ENCODE assay signal across 9 cellular contexts in genomic region chr14:31059152-31059924, GRCh38. TPM values are rescaled to one million over a fixed set of nuclear protein-coding genes. Genes with fewer than 3 reads are reported as not detected.
DNase-seq lines count a peak whose midpoint lies in the region; ATAC-seq and TF ChIP-seq lines count a peak whose summit lies in the region.
"Had no signal": no experiment of that assay in that cellular context is flagged by ENCODE, and none has a peak within 500 bp of the region (broad histone marks: within the 10 kb centered on the region; RNA-seq: fewer than 3 reads in every experiment).

No MANE protein-coding gene starts in this region.

- H3K79me2 ChIP-seq in GM23248 (ENCODE audit: insufficient read depth): no peaks in the 10 kb centered on the region
- no peaks in the 10 kb centered on the region for H3K79me2 ChIP-seq in OCI-LY7 (ENCODE audit: insufficient read depth, low read depth, low read length)

- H2AFZ ChIP-seq in GM23248: no peak overlapping the region
- H2AFZ ChIP-seq in OCI-LY7 (ENCODE audit: low read length): no peak overlapping the region; the same call in 1 of the 2 replicates

- H3K9me2 ChIP-seq in GM23248 (ENCODE audit: insufficient read depth): no peaks in the 10 kb centered on the region
- no peaks in the 10 kb centered on the region for H3K9me2 ChIP-seq in OCI-LY7 (ENCODE audit: insufficient read depth, low read length)

- POLR2A ChIA-PET in OCI-LY7 (lab: Charles Lee): interaction anchor here (1.4 to 1.5 kb wide), 2 partner anchors 23 to 33 kb away, joined by 4 to 6 read pairs; partner anchors contain the start of gene STRN3

- 51 to 61% methylated on average over 1 of the region's 1 CpG for WGBS in GM23248 (ENCODE audit: low coverage in 1 of 2, low lambda C conversion rate in 2 of 2, missing lambda C conversion rate in 2 of 2), 2 experiments
- 22 to 47% (median 23%) methylated on average over 1 of the region's 1 CpG for WGBS in psoas muscle, 3 donors

- CTCF ChIA-PET in OCI-LY7 (lab: Charles Lee; ENCODE audit: unreplicated experiment): no interaction called here

- in situ Hi-C loops in GM23248 (cut with MboI): no loop called here
- in situ Hi-C loops in G401 (cut with HindIII; ENCODE audit: low sequenced_read_pairs): no loop called here

- no peaks in the 10 kb centered on the region for H3K9me3 ChIP-seq in GM23248 (ENCODE audit: low read depth)
- no peaks in the 10 kb centered on the region for H3K9me3 ChIP-seq in OCI-LY7 (ENCODE audit: low read length)
- no peaks in the 10 kb centered on the region for H3K9me3 ChIP-seq in psoas muscle

- H3K27me3 ChIP-seq in GM23248 (replicated peaks; ENCODE audit: insufficient read depth) (no peaks in the 10 kb centered on the region), psoas muscle (ENCODE audit: insufficient read depth in 3 of 3, low read length in 2 of 3) (no peaks in the 10 kb centered on the region)

- no peak for TF ChIP-seq CTCF in OCI-LY7 (conservative IDR thresholded peaks at IDR 0.05; ENCODE audit: low read length)
- TF ChIP-seq CTCF in fibroblast of the aortic adventitia (IDR thresholded peaks at IDR 0.05; ENCODE audit: insufficient read depth, low read length): no peak
- no peak for TF ChIP-seq CTCF in psoas muscle (IDR thresholded peaks at IDR 0.05)

- intact Hi-C loops in OCI-LY7 (cut with micrococcal nuclease; ENCODE audit: unreplicated experiment) (no loop called here), psoas muscle (cut with DNase I) (loop anchor here in 1 of 2 donors (2.0 kb wide), 1 partner anchor 33 kb away; the partner anchor contains the start of gene STRN3)

- peak overlapping the region; percentile 35 for H3K27ac ChIP-seq in GM23248
- H3K27ac ChIP-seq in OCI-LY7 (ENCODE audit: low read depth, low read length, poor library complexity, severe bottlenecking): no peak overlapping the region
- peak overlapping the region; percentile 83 for H3K27ac ChIP-seq in psoas muscle

- H3K4me2 ChIP-seq in GM23248 (ENCODE audit: unreplicated experiment) (peak overlapping the region; percentile 55), OCI-LY7 (ENCODE audit: low read length) (0 out of 2 replicates have a peak overlapping the region, but pooled peaks have one; percentile 26)

- no TSS peak for BruUV-seq in OCI-LY7 (replicated peaks; lab: Mats Ljungman, UMichigan)

- no peak overlapping the region for H3K9ac ChIP-seq in GM23248

- peaks cover 20% of the 10 kb centered on the region for H3K4me1 ChIP-seq in GM23248 (ENCODE audit: insufficient read depth)
- H3K4me1 ChIP-seq in OCI-LY7 (ENCODE audit: insufficient read depth, low read length, poor library complexity, severe bottlenecking): peaks cover 12% of the 10 kb centered on the region
- peaks cover 54% of the 10 kb centered on the region for H3K4me1 ChIP-seq in psoas muscle

- no peaks in the 10 kb centered on the region for H4K20me1 ChIP-seq in GM23248 (ENCODE audit: insufficient read depth)
- no peaks in the 10 kb centered on the region for H4K20me1 ChIP-seq in OCI-LY7 (ENCODE audit: insufficient read depth, low read length)

- peak; percentile 84 to 94 (median 92) for ATAC-seq in psoas muscle
- ATAC-seq in HG02884 (IDR thresholded peaks at IDR 0.05; ENCODE audit: unreplicated experiment): no peak
- no peak for ATAC-seq in HG03097 (IDR thresholded peaks at IDR 0.05; ENCODE audit: low FRiP score, unreplicated experiment)

- peak; percentile 85 for DNase-seq in GM23248
- no peak for DNase-seq in OCI-LY7 (ENCODE audit: low spot score)
- DNase-seq in fibroblast of the aortic adventitia (ENCODE audit: low read depth): peak; percentile 93
- DNase-seq in psoas muscle: peak; percentile 51 to 67
- no peak for DNase-seq in G401 (ENCODE audit: low spot score)
- DNase-seq in globus pallidus (ENCODE audit: low spot score): no peak
- DNase-seq: substantia nigra had no signal

- peak overlapping the region; percentile 8; the same call in 1 of the 2 replicates for H3K4me3 ChIP-seq in GM23248
- H3K4me3 ChIP-seq in OCI-LY7 (ENCODE audit: low read depth, low read length, poor library complexity, severe bottlenecking): no peak overlapping the region
- no peak overlapping the region for H3K4me3 ChIP-seq in fibroblast of the aortic adventitia (ENCODE audit: low read depth, low read length)
- no peak overlapping the region for H3K4me3 ChIP-seq in psoas muscle

- peaks cover 9% of the 10 kb centered on the region; the same call in 1 of the 2 replicates for H3F3A ChIP-seq in GM23248 (ENCODE audit: insufficient read depth)

- H3K36me3 ChIP-seq in GM23248 (ENCODE audit: low read depth) (no peaks in the 10 kb centered on the region), OCI-LY7 (ENCODE audit: insufficient read depth, low read length) (no peaks in the 10 kb centered on the region), psoas muscle (ENCODE audit: insufficient read depth in 1 of 2, low read depth in 1 of 2) (no peaks in the 10 kb centered on the region)

RNA-seq across cellular contexts. Expression of gene STRN3, which starts 33.2 kb away (rescaled TPM):
- total RNA-seq in GM23248 (2014; rRNA removed; shearing (Covaris generic)): 31.6 and 44.2 TPM in 2 replicates
- polyA plus RNA-seq in GM23248 (2016; fragmentation: Nextera tagmentation; extraction: Ambion mirVana): 25.6 TPM in 2 replicates
- 24.2 and 25.2 TPM in 2 replicates for total RNA-seq in OCI-LY7 (2014; rRNA removed; shearing (Covaris generic))
- 37.0 and 39.1 TPM in 2 replicates for total RNA-seq in OCI-LY7 (2022)
- 51.1 and 67.2 TPM in 2 replicates for total RNA-seq in fibroblast of the aortic adventitia (ENCODE audit: low replicate concordance)
- total RNA-seq in psoas muscle: 100 to 1,000 TPM in 2 of 4 donors, 10 to 100 TPM in 2; 80.2 to 154 (median 95.4) TPM
- 10 to 100 TPM; 28.2 to 45.9 (median 31.5) TPM for polyA plus RNA-seq in psoas muscle
- total RNA-seq in G401 (2014; rRNA removed; shearing (Covaris generic)): 53.1 and 70.6 TPM in 2 replicates

RNA-seq across cellular contexts. Expression of gene AP4S1, which starts 33.9 kb away (rescaled TPM):
- total RNA-seq in GM23248 (2014; rRNA removed; shearing (Covaris generic)): 8.7 and 9.9 TPM in 2 replicates
- polyA plus RNA-seq in GM23248 (2016; fragmentation: Nextera tagmentation; extraction: Ambion mirVana) (6.3 and 7.7 TPM in 2 replicates), psoas muscle (1 to 10 TPM; 4.2 to 9.8 (median 4.8) TPM)
- total RNA-seq in OCI-LY7 (2014; rRNA removed; shearing (Covaris generic)): 8.3 and 10.4 TPM in 2 replicates
- total RNA-seq in OCI-LY7 (2022) (7.6 and 7.9 TPM in 2 replicates), fibroblast of the aortic adventitia (ENCODE audit: low replicate concordance) (4.2 and 7.9 TPM in 2 replicates), psoas muscle (10 to 100 TPM in 1 of 4 donors, 1 to 10 TPM in 3; 4.2 to 13.9 (median 7.2) TPM)
- total RNA-seq in G401 (2014; rRNA removed; shearing (Covaris generic)): 5.2 and 12.6 TPM in 2 replicates

Comparison
In these comparisons a context has a peak if more than half of its experiments do, and no peak if none do; other contexts are left out.
1. DNase-seq: peak in GM23248 (single experiment), fibroblast of the aortic adventitia (single experiment) and psoas muscle (2 of 2); none in OCI-LY7 (single experiment), G401 (single experiment) and globus pallidus (single experiment).
2. ATAC-seq: peak in psoas muscle (4 of 4); none in HG02884 (single experiment) and HG03097 (single experiment).